In genomic region chr16:74700206-74701040, GRCh38 we compare ENCODE assay signal across 8 cellular contexts. TPM values are rescaled to one million over a fixed set of nuclear protein-coding genes. Genes with fewer than 3 reads are reported as not detected.
DNase-seq lines count a peak whose midpoint lies in the region; ATAC-seq and TF ChIP-seq lines count a peak whose summit lies in the region.

Gene MLKL, minus strand, starts transcription at chr16:74700862. Its CDS starts 5,105 bp downstream, at chr16:74695757.

- TF ChIP-seq POLR2A in breast epithelium (IDR thresholded peaks at IDR 0.05), result no peak

- peak; percentile 70 for DNase-seq in DMS53 (lab: John Stamatoyannopoulos, UW)
- peak; percentile 67 for DNase-seq in KG1 (lab: John Stamatoyannopoulos, UW)
- no peak for DNase-seq in breast epithelium (ENCODE audit: low spot score in 2 of 2)
- DNase-seq in left colon, result peak; percentile 61 to 78
- DNase-seq in stimulated activated CD4-positive, alpha-beta T cell treated with anti-CD3 and anti-CD28 coated beads, Interleukin-4, amount 100 ng/mL, for 24 hours, result peak; percentile 65

- TF ChIP-seq CTCF in VCaP (conservative IDR thresholded peaks at IDR 0.05) (peak; percentile 8; the same call in 1 of the 2 replicates), breast epithelium (IDR thresholded peaks at IDR 0.05) (no peak)

- ATAC-seq in GM21423 (IDR thresholded peaks at IDR 0.05; ENCODE audit: unreplicated experiment), result peak; percentile 49
- ATAC-seq in left colon, result peak; percentile 75
- no peak for ATAC-seq in HG03457 (IDR thresholded peaks at IDR 0.05; ENCODE audit: unreplicated experiment)

- intact Hi-C loops in breast epithelium (cut with DNase I; ENCODE audit: low total_unique reads) (no loop called here), left colon (cut with DNase I, micrococcal nuclease) (no loop called here)

- H3K9me3 ChIP-seq in breast epithelium, result no peaks in the 10 kb centered on the region

- H3K4me1 ChIP-seq in breast epithelium, result no peaks in the 10 kb centered on the region

- H3K4me3 ChIP-seq in breast epithelium, result peak within 1 kb of the TSS; percentile 73 to 93 (median 88)

- H3K36me3 ChIP-seq in breast epithelium, result no peaks in the 10 kb centered on the region

- H3K27me3 ChIP-seq in breast epithelium, result no peaks in the 10 kb centered on the region

- peak within 1 kb of the TSS; percentile 67 for H3K27ac ChIP-seq in VCaP
- H3K27ac ChIP-seq in breast epithelium, result peak within 1 kb of the TSS; percentile 80 to 85

RNA-seq across cellular contexts. Expression of gene MLKL, which starts in this region (rescaled TPM):
- total RNA-seq in breast epithelium, result 10 to 100 TPM; 13.3 to 22.6 (median 14.9) TPM
- total RNA-seq in left colon, result 10 to 100 TPM; 15.9 to 24.4 TPM

Comparison
In these comparisons a context has a peak if more than half of its experiments do, and no peak if none do; other contexts are left out.
1. DNase-seq: peak in DMS53 (single experiment), KG1 (single experiment), left colon (2 of 2) and stimulated activated CD4-positive, alpha-beta T cell treated with anti-CD3 and anti-CD28 coated beads, Interleukin-4, amount 100 ng/mL, for 24 hours (single experiment); none in breast epithelium (0 of 2).